Comparison of ENCODE assay signal across 1 cellular context in the genomic region with DNA sequence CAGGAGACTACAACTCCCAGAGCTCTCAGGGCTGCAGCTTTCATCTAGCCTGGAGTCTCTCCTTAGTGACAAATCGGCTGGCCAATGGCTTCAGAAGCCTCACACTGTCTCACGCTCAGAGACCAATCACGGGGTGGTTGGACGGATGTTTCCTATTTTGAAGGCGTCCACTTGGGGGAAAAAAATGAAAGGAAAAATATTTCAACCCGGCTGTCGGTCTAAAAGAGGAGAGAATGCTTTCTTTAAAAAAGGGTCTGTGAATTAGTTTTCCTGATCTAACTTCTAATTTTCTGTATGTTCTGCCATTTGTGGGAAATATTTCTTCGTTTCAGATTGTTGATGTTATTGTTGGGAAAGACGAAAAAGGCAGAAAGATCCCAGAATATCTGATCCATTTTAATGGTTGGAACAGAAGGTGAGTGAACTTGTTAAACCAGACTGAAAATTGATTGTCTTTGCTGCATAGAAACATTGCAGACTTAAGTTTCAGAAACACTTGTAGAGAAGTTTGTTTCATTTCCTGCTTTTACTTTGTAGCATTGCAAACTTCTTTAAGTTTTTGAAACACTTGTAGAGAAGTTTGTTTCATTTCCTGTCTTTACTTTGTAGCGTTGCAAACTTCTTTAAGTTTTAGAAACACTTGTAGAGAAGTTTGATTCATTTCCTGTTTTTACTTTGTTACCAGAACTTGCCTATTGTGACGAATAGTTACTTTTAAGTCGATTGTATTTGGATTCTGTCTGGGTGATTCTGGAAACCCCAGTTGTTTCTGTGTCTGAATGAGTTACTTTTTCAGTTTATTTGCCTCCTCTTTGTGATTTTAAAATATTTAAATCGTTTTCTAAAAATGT.
TF ChIP-seq lines count a peak whose summit lies in the region.

No MANE protein-coding gene starts in this region.

TF ChIP-seq in GM12878, 131 proteins besides CTCF, POLR2A, EP300 and RAD21 (continued from another document and continues in another):
- TF ChIP-seq, protein P1, sequence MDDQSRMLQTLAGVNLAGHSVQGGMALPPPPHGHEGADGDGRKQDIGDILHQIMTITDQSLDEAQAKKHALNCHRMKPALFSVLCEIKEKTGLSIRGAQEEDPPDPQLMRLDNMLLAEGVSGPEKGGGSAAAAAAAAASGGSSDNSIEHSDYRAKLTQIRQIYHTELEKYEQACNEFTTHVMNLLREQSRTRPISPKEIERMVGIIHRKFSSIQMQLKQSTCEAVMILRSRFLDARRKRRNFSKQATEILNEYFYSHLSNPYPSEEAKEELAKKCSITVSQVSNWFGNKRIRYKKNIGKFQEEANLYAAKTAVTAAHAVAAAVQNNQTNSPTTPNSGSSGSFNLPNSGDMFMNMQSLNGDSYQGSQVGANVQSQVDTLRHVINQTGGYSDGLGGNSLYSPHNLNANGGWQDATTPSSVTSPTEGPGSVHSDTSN (IDR thresholded peaks at IDR 0.05; ENCODE audit: insufficient replicate concordance, low read depth, low read length), result peak; percentile 91
- peak; percentile 77; the same call in 1 of the 2 replicates for TF ChIP-seq MXI1 (IDR thresholded peaks at IDR 0.05; ENCODE audit: low read depth, low read length)
- TF ChIP-seq ATF7 (IDR thresholded peaks at IDR 0.05; ENCODE audit: low read depth), result peak; percentile 59; the same call in 1 of the 2 replicates
- TF ChIP-seq, protein P2, sequence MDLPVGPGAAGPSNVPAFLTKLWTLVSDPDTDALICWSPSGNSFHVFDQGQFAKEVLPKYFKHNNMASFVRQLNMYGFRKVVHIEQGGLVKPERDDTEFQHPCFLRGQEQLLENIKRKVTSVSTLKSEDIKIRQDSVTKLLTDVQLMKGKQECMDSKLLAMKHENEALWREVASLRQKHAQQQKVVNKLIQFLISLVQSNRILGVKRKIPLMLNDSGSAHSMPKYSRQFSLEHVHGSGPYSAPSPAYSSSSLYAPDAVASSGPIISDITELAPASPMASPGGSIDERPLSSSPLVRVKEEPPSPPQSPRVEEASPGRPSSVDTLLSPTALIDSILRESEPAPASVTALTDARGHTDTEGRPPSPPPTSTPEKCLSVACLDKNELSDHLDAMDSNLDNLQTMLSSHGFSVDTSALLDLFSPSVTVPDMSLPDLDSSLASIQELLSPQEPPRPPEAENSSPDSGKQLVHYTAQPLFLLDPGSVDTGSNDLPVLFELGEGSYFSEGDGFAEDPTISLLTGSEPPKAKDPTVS (IDR thresholded peaks at IDR 0.05; ENCODE audit: low read depth, low read length), result no peak
- peak; percentile 63; the same call in 1 of the 2 replicates for TF ChIP-seq SPI1 (IDR thresholded peaks at IDR 0.05; ENCODE audit: borderline replicate concordance, insufficient read depth, low read depth, low read length)
- TF ChIP-seq SMC3 (IDR thresholded peaks at IDR 0.05; ENCODE audit: borderline replicate concordance, low read length), result no peak
- TF ChIP-seq JUNB (IDR thresholded peaks at IDR 0.05), result no peak
- TF ChIP-seq, protein P3, sequence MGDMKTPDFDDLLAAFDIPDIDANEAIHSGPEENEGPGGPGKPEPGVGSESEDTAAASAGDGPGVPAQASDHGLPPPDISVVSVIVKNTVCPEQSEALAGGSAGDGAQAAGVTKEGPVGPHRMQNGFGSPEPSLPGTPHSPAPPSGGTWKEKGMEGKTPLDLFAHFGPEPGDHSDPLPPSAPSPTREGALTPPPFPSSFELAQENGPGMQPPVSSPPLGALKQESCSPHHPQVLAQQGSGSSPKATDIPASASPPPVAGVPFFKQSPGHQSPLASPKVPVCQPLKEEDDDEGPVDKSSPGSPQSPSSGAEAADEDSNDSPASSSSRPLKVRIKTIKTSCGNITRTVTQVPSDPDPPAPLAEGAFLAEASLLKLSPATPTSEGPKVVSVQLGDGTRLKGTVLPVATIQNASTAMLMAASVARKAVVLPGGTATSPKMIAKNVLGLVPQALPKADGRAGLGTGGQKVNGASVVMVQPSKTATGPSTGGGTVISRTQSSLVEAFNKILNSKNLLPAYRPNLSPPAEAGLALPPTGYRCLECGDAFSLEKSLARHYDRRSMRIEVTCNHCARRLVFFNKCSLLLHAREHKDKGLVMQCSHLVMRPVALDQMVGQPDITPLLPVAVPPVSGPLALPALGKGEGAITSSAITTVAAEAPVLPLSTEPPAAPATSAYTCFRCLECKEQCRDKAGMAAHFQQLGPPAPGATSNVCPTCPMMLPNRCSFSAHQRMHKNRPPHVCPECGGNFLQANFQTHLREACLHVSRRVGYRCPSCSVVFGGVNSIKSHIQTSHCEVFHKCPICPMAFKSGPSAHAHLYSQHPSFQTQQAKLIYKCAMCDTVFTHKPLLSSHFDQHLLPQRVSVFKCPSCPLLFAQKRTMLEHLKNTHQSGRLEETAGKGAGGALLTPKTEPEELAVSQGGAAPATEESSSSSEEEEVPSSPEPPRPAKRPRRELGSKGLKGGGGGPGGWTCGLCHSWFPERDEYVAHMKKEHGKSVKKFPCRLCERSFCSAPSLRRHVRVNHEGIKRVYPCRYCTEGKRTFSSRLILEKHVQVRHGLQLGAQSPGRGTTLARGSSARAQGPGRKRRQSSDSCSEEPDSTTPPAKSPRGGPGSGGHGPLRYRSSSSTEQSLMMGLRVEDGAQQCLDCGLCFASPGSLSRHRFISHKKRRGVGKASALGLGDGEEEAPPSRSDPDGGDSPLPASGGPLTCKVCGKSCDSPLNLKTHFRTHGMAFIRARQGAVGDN (IDR thresholded peaks at IDR 0.05), result 0 out of 2 replicates have a peak, but pooled peaks have one; percentile 45
- 0 out of 2 replicates have a peak, but pooled peaks have one; percentile 25 for TF ChIP-seq MTA2 (IDR thresholded peaks at IDR 0.05; ENCODE audit: low read depth)
- peak; percentile 16 for TF ChIP-seq SMAD1 (IDR thresholded peaks at IDR 0.05; ENCODE audit: low read depth, partially characterized antibody)
- no peak for TF ChIP-seq TAF1 (IDR thresholded peaks at IDR 0.05; ENCODE audit: borderline replicate concordance, low read depth, low read length)
- 0 out of 2 replicates have a peak, but pooled peaks have one; percentile 42 for TF ChIP-seq STAT3 (IDR thresholded peaks at IDR 0.05; ENCODE audit: low read depth, low read length)
- 0 out of 4 replicates have a peak, but pooled peaks of 1 of the 2 experiments have one; percentile 54 for TF ChIP-seq SRF (IDR thresholded peaks at IDR 0.05; ENCODE audit: low read depth in 2 of 2, low read length in 2 of 2)
- TF ChIP-seq SIN3A (IDR thresholded peaks at IDR 0.05; ENCODE audit: low read depth, low read length), result peak; percentile 86
- peak; percentile 52; the same call in 1 of the 2 replicates for TF ChIP-seq CREM (IDR thresholded peaks at IDR 0.05; ENCODE audit: low read depth)
- TF ChIP-seq CHD2 (IDR thresholded peaks at IDR 0.05; ENCODE audit: borderline replicate concordance, low read depth, low read length), result peak; percentile 90
- TF ChIP-seq, protein P4, sequence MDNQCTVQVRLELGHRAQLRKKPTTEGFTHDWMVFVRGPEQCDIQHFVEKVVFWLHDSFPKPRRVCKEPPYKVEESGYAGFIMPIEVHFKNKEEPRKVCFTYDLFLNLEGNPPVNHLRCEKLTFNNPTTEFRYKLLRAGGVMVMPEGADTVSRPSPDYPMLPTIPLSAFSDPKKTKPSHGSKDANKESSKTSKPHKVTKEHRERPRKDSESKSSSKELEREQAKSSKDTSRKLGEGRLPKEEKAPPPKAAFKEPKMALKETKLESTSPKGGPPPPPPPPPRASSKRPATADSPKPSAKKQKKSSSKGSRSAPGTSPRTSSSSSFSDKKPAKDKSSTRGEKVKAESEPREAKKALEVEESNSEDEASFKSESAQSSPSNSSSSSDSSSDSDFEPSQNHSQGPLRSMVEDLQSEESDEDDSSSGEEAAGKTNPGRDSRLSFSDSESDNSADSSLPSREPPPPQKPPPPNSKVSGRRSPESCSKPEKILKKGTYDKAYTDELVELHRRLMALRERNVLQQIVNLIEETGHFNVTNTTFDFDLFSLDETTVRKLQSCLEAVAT (IDR thresholded peaks at IDR 0.05), result peak; percentile 85
- TF ChIP-seq, protein P5, sequence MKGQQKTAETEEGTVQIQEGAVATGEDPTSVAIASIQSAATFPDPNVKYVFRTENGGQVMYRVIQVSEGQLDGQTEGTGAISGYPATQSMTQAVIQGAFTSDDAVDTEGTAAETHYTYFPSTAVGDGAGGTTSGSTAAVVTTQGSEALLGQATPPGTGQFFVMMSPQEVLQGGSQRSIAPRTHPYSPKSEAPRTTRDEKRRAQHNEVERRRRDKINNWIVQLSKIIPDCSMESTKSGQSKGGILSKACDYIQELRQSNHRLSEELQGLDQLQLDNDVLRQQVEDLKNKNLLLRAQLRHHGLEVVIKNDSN (IDR thresholded peaks at IDR 0.05; ENCODE audit: borderline replicate concordance, extremely low read length, insufficient read depth, low read depth, low read length), result no peak
- TF ChIP-seq PAX8 (IDR thresholded peaks at IDR 0.05), result no peak; the same call in 1 of the 2 replicates
- no peak for TF ChIP-seq EED (IDR thresholded peaks at IDR 0.05; ENCODE audit: low read depth)
- TF ChIP-seq, protein P6, sequence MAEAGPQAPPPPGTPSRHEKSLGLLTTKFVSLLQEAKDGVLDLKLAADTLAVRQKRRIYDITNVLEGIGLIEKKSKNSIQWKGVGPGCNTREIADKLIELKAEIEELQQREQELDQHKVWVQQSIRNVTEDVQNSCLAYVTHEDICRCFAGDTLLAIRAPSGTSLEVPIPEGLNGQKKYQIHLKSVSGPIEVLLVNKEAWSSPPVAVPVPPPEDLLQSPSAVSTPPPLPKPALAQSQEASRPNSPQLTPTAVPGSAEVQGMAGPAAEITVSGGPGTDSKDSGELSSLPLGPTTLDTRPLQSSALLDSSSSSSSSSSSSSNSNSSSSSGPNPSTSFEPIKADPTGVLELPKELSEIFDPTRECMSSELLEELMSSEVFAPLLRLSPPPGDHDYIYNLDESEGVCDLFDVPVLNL (IDR thresholded peaks at IDR 0.05; ENCODE audit: low read depth, low read length), result no peak
- no peak for TF ChIP-seq CBFB (IDR thresholded peaks at IDR 0.05; ENCODE audit: low read depth)
- TF ChIP-seq, protein P7, sequence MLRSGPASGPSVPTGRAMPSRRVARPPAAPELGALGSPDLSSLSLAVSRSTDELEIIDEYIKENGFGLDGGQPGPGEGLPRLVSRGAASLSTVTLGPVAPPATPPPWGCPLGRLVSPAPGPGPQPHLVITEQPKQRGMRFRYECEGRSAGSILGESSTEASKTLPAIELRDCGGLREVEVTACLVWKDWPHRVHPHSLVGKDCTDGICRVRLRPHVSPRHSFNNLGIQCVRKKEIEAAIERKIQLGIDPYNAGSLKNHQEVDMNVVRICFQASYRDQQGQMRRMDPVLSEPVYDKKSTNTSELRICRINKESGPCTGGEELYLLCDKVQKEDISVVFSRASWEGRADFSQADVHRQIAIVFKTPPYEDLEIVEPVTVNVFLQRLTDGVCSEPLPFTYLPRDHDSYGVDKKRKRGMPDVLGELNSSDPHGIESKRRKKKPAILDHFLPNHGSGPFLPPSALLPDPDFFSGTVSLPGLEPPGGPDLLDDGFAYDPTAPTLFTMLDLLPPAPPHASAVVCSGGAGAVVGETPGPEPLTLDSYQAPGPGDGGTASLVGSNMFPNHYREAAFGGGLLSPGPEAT (IDR thresholded peaks at IDR 0.05; ENCODE audit: low read depth), result 0 out of 2 replicates have a peak, but pooled peaks have one; percentile 6
- TF ChIP-seq, protein P8, sequence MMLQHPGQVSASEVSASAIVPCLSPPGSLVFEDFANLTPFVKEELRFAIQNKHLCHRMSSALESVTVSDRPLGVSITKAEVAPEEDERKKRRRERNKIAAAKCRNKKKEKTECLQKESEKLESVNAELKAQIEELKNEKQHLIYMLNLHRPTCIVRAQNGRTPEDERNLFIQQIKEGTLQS (IDR thresholded peaks at IDR 0.05; ENCODE audit: borderline replicate concordance, extremely low read depth, low read depth, low read length), result no peak
- TF ChIP-seq, protein P9, sequence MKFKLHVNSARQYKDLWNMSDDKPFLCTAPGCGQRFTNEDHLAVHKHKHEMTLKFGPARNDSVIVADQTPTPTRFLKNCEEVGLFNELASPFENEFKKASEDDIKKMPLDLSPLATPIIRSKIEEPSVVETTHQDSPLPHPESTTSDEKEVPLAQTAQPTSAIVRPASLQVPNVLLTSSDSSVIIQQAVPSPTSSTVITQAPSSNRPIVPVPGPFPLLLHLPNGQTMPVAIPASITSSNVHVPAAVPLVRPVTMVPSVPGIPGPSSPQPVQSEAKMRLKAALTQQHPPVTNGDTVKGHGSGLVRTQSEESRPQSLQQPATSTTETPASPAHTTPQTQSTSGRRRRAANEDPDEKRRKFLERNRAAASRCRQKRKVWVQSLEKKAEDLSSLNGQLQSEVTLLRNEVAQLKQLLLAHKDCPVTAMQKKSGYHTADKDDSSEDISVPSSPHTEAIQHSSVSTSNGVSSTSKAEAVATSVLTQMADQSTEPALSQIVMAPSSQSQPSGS (IDR thresholded peaks at IDR 0.05; ENCODE audit: low read length), result peak; percentile 20; the same call in 1 of the 2 replicates
- TF ChIP-seq RFX5 (IDR thresholded peaks at IDR 0.05; ENCODE audit: low read depth, low read length), result no peak
- TF ChIP-seq, protein P10, sequence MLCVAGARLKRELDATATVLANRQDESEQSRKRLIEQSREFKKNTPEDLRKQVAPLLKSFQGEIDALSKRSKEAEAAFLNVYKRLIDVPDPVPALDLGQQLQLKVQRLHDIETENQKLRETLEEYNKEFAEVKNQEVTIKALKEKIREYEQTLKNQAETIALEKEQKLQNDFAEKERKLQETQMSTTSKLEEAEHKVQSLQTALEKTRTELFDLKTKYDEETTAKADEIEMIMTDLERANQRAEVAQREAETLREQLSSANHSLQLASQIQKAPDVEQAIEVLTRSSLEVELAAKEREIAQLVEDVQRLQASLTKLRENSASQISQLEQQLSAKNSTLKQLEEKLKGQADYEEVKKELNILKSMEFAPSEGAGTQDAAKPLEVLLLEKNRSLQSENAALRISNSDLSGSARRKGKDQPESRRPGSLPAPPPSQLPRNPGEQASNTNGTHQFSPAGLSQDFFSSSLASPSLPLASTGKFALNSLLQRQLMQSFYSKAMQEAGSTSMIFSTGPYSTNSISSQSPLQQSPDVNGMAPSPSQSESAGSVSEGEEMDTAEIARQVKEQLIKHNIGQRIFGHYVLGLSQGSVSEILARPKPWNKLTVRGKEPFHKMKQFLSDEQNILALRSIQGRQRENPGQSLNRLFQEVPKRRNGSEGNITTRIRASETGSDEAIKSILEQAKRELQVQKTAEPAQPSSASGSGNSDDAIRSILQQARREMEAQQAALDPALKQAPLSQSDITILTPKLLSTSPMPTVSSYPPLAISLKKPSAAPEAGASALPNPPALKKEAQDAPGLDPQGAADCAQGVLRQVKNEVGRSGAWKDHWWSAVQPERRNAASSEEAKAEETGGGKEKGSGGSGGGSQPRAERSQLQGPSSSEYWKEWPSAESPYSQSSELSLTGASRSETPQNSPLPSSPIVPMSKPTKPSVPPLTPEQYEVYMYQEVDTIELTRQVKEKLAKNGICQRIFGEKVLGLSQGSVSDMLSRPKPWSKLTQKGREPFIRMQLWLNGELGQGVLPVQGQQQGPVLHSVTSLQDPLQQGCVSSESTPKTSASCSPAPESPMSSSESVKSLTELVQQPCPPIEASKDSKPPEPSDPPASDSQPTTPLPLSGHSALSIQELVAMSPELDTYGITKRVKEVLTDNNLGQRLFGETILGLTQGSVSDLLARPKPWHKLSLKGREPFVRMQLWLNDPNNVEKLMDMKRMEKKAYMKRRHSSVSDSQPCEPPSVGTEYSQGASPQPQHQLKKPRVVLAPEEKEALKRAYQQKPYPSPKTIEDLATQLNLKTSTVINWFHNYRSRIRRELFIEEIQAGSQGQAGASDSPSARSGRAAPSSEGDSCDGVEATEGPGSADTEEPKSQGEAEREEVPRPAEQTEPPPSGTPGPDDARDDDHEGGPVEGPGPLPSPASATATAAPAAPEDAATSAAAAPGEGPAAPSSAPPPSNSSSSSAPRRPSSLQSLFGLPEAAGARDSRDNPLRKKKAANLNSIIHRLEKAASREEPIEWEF (IDR thresholded peaks at IDR 0.05; ENCODE audit: insufficient replicate concordance, low read depth, low read length), result peak; percentile 36
- peak; percentile 61 for TF ChIP-seq NFIC (IDR thresholded peaks at IDR 0.05; ENCODE audit: low read depth, low read length)
- no peak for TF ChIP-seq NRF1 (conservative IDR thresholded peaks at IDR 0.05; ENCODE audit: low read depth, low read length)
- no peak for TF ChIP-seq NR2C2 (IDR thresholded peaks at IDR 0.05; ENCODE audit: borderline replicate concordance, control insufficient read depth, insufficient read length, low read depth)
- peak; percentile 87 for TF ChIP-seq SP1 (IDR thresholded peaks at IDR 0.05; ENCODE audit: low read depth, low read length)
- no peak for TF ChIP-seq POU2F2 (IDR thresholded peaks at IDR 0.05; ENCODE audit: borderline replicate concordance, low read depth, low read length)
